ENCODE assay signal across 8 cellular contexts in genomic region chr14:36319899-36320209, GRCh38. TPM values are rescaled to one million over a fixed set of nuclear protein-coding genes. Genes with fewer than 3 reads are reported as not detected.
A peak's percentile ranks its signal among the peaks of the same experiment; 100 is the strongest.
DNase-seq lines count a peak whose midpoint lies in the region; ATAC-seq lines count a peak whose summit lies in the region.

No MANE protein-coding gene starts in this region.

- intact Hi-C loops in activated T-helper 1 cell treated with anti-CD3 and anti-CD28 coated beads, Interleukin-12 subunit alpha, Interleukin-12 subunit beta, Interleukin-2, Interleukin-4 antibody, amounts not matched to agents 30 ng/mL and 10 ng/mL and 1 ng/mL, durations not matched to agents 14 hours and 24 hours and 36 hours (cut with micrococcal nuclease), result loop anchor here (1.0 to 10.0 kb wide), 7 partner anchors 55 to 1857 kb away; partner anchors contain the start of genes BRMS1L, EAPP, INSM2 and PPP2R3C

- H3K4me1 Mint-ChIP-seq in T-helper 2 cell treated with Interferon-gamma antibody and Interleukin-4, amounts not matched to agents 5 μg/mL and 100 μg/mL, for 36 hours (ENCODE audit: low read depth), result peaks cover 31% of the 10 kb centered on the region
- peaks cover 46% of the 10 kb centered on the region for H3K4me1 Mint-ChIP-seq in activated T-helper 1 cell treated with anti-CD3 and anti-CD28 coated beads, Interleukin-12 subunit alpha, Interleukin-12 subunit beta, Interleukin-2, Interleukin-4 antibody, amounts not matched to agents 30 ng/mL and 10 ng/mL and 1 ng/mL, durations not matched to agents 14 hours and 24 hours and 36 hours (ENCODE audit: low read depth)
- peaks cover 27 to 54% of the 10 kb centered on the region in 2 donors for H3K4me1 Mint-ChIP-seq in immature natural killer cell

- H3K9me3 Mint-ChIP-seq in T-helper 2 cell treated with Interferon-gamma antibody and Interleukin-4, amounts not matched to agents 5 μg/mL and 100 μg/mL, for 36 hours, result peaks cover 4% of the 10 kb centered on the region
- H3K9me3 Mint-ChIP-seq in activated T-helper 1 cell treated with anti-CD3 and anti-CD28 coated beads, Interleukin-12 subunit alpha, Interleukin-12 subunit beta, Interleukin-2, Interleukin-4 antibody, amounts not matched to agents 30 ng/mL and 10 ng/mL and 1 ng/mL, durations not matched to agents 14 hours and 24 hours and 36 hours, result peaks cover 3% of the 10 kb centered on the region
- H3K9me3 Mint-ChIP-seq in immature natural killer cell, result no peaks in the 10 kb centered on the region

- H3K27ac ChIP-seq in substantia nigra (ENCODE audit: low read depth, low read length, poor library complexity, severe bottlenecking), result peak overlapping the region; percentile 39

- H3K27me3 Mint-ChIP-seq in T-helper 2 cell treated with Interferon-gamma antibody and Interleukin-4, amounts not matched to agents 5 μg/mL and 100 μg/mL, for 36 hours (ENCODE audit: low read depth), result peaks cover 11% of the 10 kb centered on the region
- H3K27me3 Mint-ChIP-seq in activated T-helper 1 cell treated with anti-CD3 and anti-CD28 coated beads, Interleukin-12 subunit alpha, Interleukin-12 subunit beta, Interleukin-2, Interleukin-4 antibody, amounts not matched to agents 30 ng/mL and 10 ng/mL and 1 ng/mL, durations not matched to agents 14 hours and 24 hours and 36 hours (ENCODE audit: insufficient read depth), result peaks cover 14% of the 10 kb centered on the region
- peaks cover 2 to 6% (median 6%) of the 10 kb centered on the region in 3 donors for H3K27me3 Mint-ChIP-seq in immature natural killer cell (ENCODE audit: low read depth in 3 of 3)

- DNase-seq in T-helper 2 cell treated with Interferon-gamma antibody and Interleukin-4, amounts not matched to agents 5 μg/mL and 100 μg/mL, for 36 hours (ENCODE audit: low spot score), result no peak
- DNase-seq in T-helper 2 cell (no peak), immature natural killer cell (no peak), substantia nigra (lab: John Stamatoyannopoulos, UW) (no peak), amniotic stem cell (lab: John Stamatoyannopoulos, UW) (no peak), mucosa of gallbladder (ENCODE audit: low spot score) (no peak)
- DNase-seq in activated T-helper 1 cell treated with anti-CD3 and anti-CD28 coated beads, Interleukin-12 subunit alpha, Interleukin-12 subunit beta, Interleukin-2, Interleukin-4 antibody, amounts not matched to agents 30 ng/mL and 10 ng/mL and 1 ng/mL, durations not matched to agents 14 hours and 24 hours and 36 hours (ENCODE audit: low spot score), result no peak

- H3K4me3 Mint-ChIP-seq in T-helper 2 cell treated with Interferon-gamma antibody and Interleukin-4, amounts not matched to agents 5 μg/mL and 100 μg/mL, for 36 hours, result peak overlapping the region; percentile 95
- H3K4me3 Mint-ChIP-seq in activated T-helper 1 cell treated with anti-CD3 and anti-CD28 coated beads, Interleukin-12 subunit alpha, Interleukin-12 subunit beta, Interleukin-2, Interleukin-4 antibody, amounts not matched to agents 30 ng/mL and 10 ng/mL and 1 ng/mL, durations not matched to agents 14 hours and 24 hours and 36 hours, result peak overlapping the region; percentile 93
- peak overlapping the region; percentile 90 to 98 (median 94) for H3K4me3 Mint-ChIP-seq in immature natural killer cell

- peaks cover 4% of the 10 kb centered on the region for H3K36me3 Mint-ChIP-seq in T-helper 2 cell treated with Interferon-gamma antibody and Interleukin-4, amounts not matched to agents 5 μg/mL and 100 μg/mL, for 36 hours (ENCODE audit: low read depth)
- peaks cover 4% of the 10 kb centered on the region for H3K36me3 Mint-ChIP-seq in activated T-helper 1 cell treated with anti-CD3 and anti-CD28 coated beads, Interleukin-12 subunit alpha, Interleukin-12 subunit beta, Interleukin-2, Interleukin-4 antibody, amounts not matched to agents 30 ng/mL and 10 ng/mL and 1 ng/mL, durations not matched to agents 14 hours and 24 hours and 36 hours (ENCODE audit: low read depth)
- no peaks in the 10 kb centered on the region for H3K36me3 Mint-ChIP-seq in immature natural killer cell

- ATAC-seq in HG02981 (IDR thresholded peaks at IDR 0.05; ENCODE audit: unreplicated experiment), result no peak

- peak overlapping the region; percentile 95 for H3K27ac Mint-ChIP-seq in T-helper 2 cell treated with Interferon-gamma antibody and Interleukin-4, amounts not matched to agents 5 μg/mL and 100 μg/mL, for 36 hours
- H3K27ac Mint-ChIP-seq in activated T-helper 1 cell treated with anti-CD3 and anti-CD28 coated beads, Interleukin-12 subunit alpha, Interleukin-12 subunit beta, Interleukin-2, Interleukin-4 antibody, amounts not matched to agents 30 ng/mL and 10 ng/mL and 1 ng/mL, durations not matched to agents 14 hours and 24 hours and 36 hours, result peak overlapping the region; percentile 92
- H3K27ac Mint-ChIP-seq in immature natural killer cell, result peak overlapping the region; percentile 76 to 95 (median 86)

RNA-seq across cellular contexts. Expression of gene MBIP, which starts 0.6 kb away (rescaled TPM):
- 29.4 and 33.4 TPM in 2 replicates for total RNA-seq in activated T-helper 1 cell treated with anti-CD3 and anti-CD28 coated beads, Interleukin-12 subunit alpha, Interleukin-12 subunit beta, Interleukin-2, Interleukin-4 antibody, amounts not matched to agents 30 ng/mL and 10 ng/mL and 1 ng/mL, durations not matched to agents 14 hours and 24 hours and 36 hours
- polyA plus RNA-seq in immature natural killer cell, result 10 to 100 TPM in 2 of 3 donors, 1 to 10 TPM in 1; 7.4 to 14.9 (median 10.4) TPM
- total RNA-seq in mucosa of gallbladder, result 15.5 TPM
